Comparison of ENCODE assay signal across 24 cellular contexts in the genomic region with DNA sequence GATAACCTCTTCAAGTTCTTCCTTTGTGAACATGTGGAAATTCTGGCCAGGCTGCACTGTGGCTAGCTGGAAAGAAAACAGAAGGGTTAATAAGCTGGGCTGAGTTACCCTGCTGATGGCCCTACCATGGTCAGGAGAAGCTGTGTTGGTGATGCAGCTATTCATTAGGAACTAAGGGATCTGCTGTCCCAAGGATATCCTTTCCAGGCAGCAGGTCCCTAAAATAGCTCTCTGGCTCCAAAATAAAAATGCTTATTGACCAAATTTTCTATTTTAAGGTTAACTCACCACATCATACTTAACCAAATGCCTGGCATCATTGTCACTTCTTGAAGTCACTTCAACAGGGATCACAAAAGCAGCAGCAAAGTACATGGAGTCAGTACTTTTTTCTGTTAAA. TPM values are rescaled to one million over a fixed set of nuclear protein-coding genes. Genes with fewer than 3 reads are reported as not detected.
DNase-seq lines count a peak whose midpoint lies in the region; ATAC-seq, FAIRE-seq and TF ChIP-seq lines count a peak whose summit lies in the region.
"Had no signal": no experiment of that assay in that cellular context is flagged by ENCODE, and none has a peak within 500 bp of the region (broad histone marks: within the 10 kb centered on the region; RNA-seq: fewer than 3 reads in every experiment).

No MANE protein-coding gene starts in this region.

- POLR2A ChIA-PET in HepG2 (lab: Yijun Ruan, JAX) (no interaction called here), PC-9 (lab: Charles Lee; ENCODE audit: unreplicated experiment) (interaction anchor here (0.7 to 0.8 kb wide), 2 partner anchors 583 to 1538 kb away, joined by 3 to 7 read pairs; no protein-coding TSS in a partner anchor)

- no peaks in the 10 kb centered on the region; a peak in 1 of 5 replicates for H3K27me3 ChIP-seq in HepG2 (ENCODE audit: control insufficient read depth in 1 of 2, insufficient read depth in 2 of 2, low read length in 2 of 2)
- H3K27me3 ChIP-seq in right lobe of liver: no peaks in the 10 kb centered on the region
- no peaks in the 10 kb centered on the region for H3K27me3 ChIP-seq in psoas muscle (ENCODE audit: insufficient read depth in 3 of 3, low read length in 2 of 3)
- H3K27me3 ChIP-seq in tibial artery: no peaks in the 10 kb centered on the region
- no peaks in the 10 kb centered on the region for H3K27me3 ChIP-seq in PC-9 (ENCODE audit: insufficient read depth, low read depth)
- H3K27me3 ChIP-seq: MG63 had no signal

- peaks cover 73% of the 10 kb centered on the region for H3F3A ChIP-seq in PC-9 (ENCODE audit: insufficient read depth, low read depth)

- BruUV-seq in HepG2 (replicated peaks; lab: Mats Ljungman, UMichigan): no TSS peak
- no TSS peak for BruUV-seq in PC-9 (replicated peaks; lab: Mats Ljungman, UMichigan)

- H3K36me3 ChIP-seq in HepG2 (replicated peaks in 1 of 2; ENCODE audit: control insufficient read depth in 1 of 2, insufficient read depth in 2 of 2, low read length in 2 of 2): peaks cover 12 to 39% of the 10 kb centered on the region in 2 experiments
- H3K36me3 ChIP-seq in right lobe of liver: peaks cover 0 to 56% (median 12%) of the 10 kb centered on the region in 4 donors
- H3K36me3 ChIP-seq in psoas muscle (ENCODE audit: insufficient read depth in 1 of 2, low read depth in 1 of 2): peaks cover 0 to 67% of the 10 kb centered on the region in 2 donors
- peaks cover 0 to 45% (median 14%) of the 10 kb centered on the region in 3 donors for H3K36me3 ChIP-seq in tibial artery
- H3K36me3 ChIP-seq in PC-9 (ENCODE audit: low read depth): peaks cover 42% of the 10 kb centered on the region

- H3K4me3 ChIP-seq in HepG2 (replicated peaks in 1 of 3; ENCODE audit: insufficient read depth in 1 of 3, low read depth in 2 of 3, low read length in 3 of 3) (no peak overlapping the region), right lobe of liver (no peak overlapping the region), psoas muscle (no peak overlapping the region), tibial artery (no peak overlapping the region), PC-9 (no peak overlapping the region)
- H3K4me3 ChIP-seq: A549, GM23248, MG63 had no signal

- CTCF ChIA-PET in HepG2 (lab: Yijun Ruan, JAX; ENCODE audit: low intra/inter-chr PET ratio, low total read pairs): no interaction called here
- CTCF ChIA-PET in PC-9 (lab: Charles Lee): interaction anchor here (0.6 kb wide), 1 partner anchor 93 kb away, joined by 3 read pairs; no protein-coding TSS in a partner anchor

- H3K4me1 ChIP-seq in HepG2 (ENCODE audit: insufficient read depth, low read length): peaks cover 11% of the 10 kb centered on the region
- peaks cover 0 to 6% (median 2%) of the 10 kb centered on the region in 4 donors for H3K4me1 ChIP-seq in right lobe of liver
- peaks cover 32% of the 10 kb centered on the region for H3K4me1 ChIP-seq in psoas muscle
- peaks cover 0 to 23% (median 14%) of the 10 kb centered on the region in 4 donors for H3K4me1 ChIP-seq in tibial artery
- peaks cover 12% of the 10 kb centered on the region for H3K4me1 ChIP-seq in PC-9 (replicated peaks; ENCODE audit: insufficient read depth)

- H4K20me1 ChIP-seq in HepG2 (ENCODE audit: insufficient read depth, low read length) (no peaks in the 10 kb centered on the region), PC-9 (ENCODE audit: insufficient read depth) (peaks cover 21% of the 10 kb centered on the region)

- TF ChIP-seq CTCF in HepG2 (CRISPR knock-in tag; IDR thresholded peaks at IDR 0.05) (no peak), right lobe of liver (IDR thresholded peaks at IDR 0.05) (no peak), psoas muscle (IDR thresholded peaks at IDR 0.05) (no peak), tibial artery (IDR thresholded peaks at IDR 0.05) (no peak), PC-9 (conservative IDR thresholded peaks at IDR 0.05) (no peak)

- no peak for FAIRE-seq in HepG2 (lab: Jason Lieb, UNC)
- FAIRE-seq: A549, D721Med, GM19239 had no signal

- intact Hi-C loops in HepG2 (cut with micrococcal nuclease; ENCODE audit: unreplicated experiment) (no loop called here), right lobe of liver (cut with DNase I) (loop anchor here in 1 of 2 donors (5.0 kb wide), 1 partner anchor 140 kb away; no protein-coding TSS in a partner anchor), left ventricle myocardium superior (cut with micrococcal nuclease) (no loop called here), psoas muscle (cut with DNase I) (no loop called here), tibial artery (cut with DNase I; ENCODE audit: low total_unique reads) (no loop called here), PC-9 (cut with micrococcal nuclease; ENCODE audit: unreplicated experiment) (loop anchor here (5.0 kb wide), 1 partner anchor 130 kb away; no protein-coding TSS in a partner anchor)

- DNase-seq in HepG2 (ENCODE audit: low spot score): no peak
- DNase-seq in right lobe of liver: no peak
- DNase-seq in left ventricle myocardium superior: no peak
- no peak for DNase-seq in psoas muscle
- no peak for DNase-seq in tibial artery
- DNase-seq in activated CD8-positive, alpha-beta memory T cell treated with anti-CD3 and anti-CD28 coated beads for 24 hours: no peak
- no peak for DNase-seq in PC-9
- DNase-seq: DMS53, EL, GF-D8, GM23248, H9, HFFc6, MG63, NCI-H1417, NCI-H187, NCI-H446, NCI-H526 treated with DMSO at 0.1 percent for 48 hours, OCI-M1, SHP77 had no signal

- H3K9me3 ChIP-seq in HepG2 (ENCODE audit: low read length) (no peaks in the 10 kb centered on the region), right lobe of liver (no peaks in the 10 kb centered on the region), psoas muscle (no peaks in the 10 kb centered on the region), tibial artery (no peaks in the 10 kb centered on the region), PC-9 (ENCODE audit: insufficient read depth, low read depth) (no peaks in the 10 kb centered on the region)
- H3K9me3 ChIP-seq: A549, MG63 had no signal

- no peak overlapping the region for H2AFZ ChIP-seq in HepG2 (ENCODE audit: low read length)
- H2AFZ ChIP-seq in PC-9: no peak overlapping the region
- H2AFZ ChIP-seq: GM23248 had no signal

- H3K79me2 ChIP-seq in HepG2 (ENCODE audit: insufficient read depth, low read length) (peaks cover 3% of the 10 kb centered on the region), PC-9 (ENCODE audit: low read depth) (peaks cover 1% of the 10 kb centered on the region)

- in situ Hi-C loops in HepG2 (cut with HindIII; ENCODE audit: extremely low pct_ligation_motif_present, low pct_unique_long_range_greater_than_20kb): loop anchor here (5.0 kb wide), 1 partner anchor 140 kb away; no protein-coding TSS in a partner anchor

- no peak for TF ChIP-seq RAD21 in HepG2 (CRISPR knock-in tag; IDR thresholded peaks at IDR 0.05)

- TF ChIP-seq POLR2A in HepG2 (IDR thresholded peaks at IDR 0.05; ENCODE audit: insufficient read depth in 1 of 2, low read depth in 2 of 2, low read length in 2 of 2) (no peak), right lobe of liver (IDR thresholded peaks at IDR 0.05) (no peak)

- H3K9ac ChIP-seq in HepG2 (ENCODE audit: insufficient read depth, low read depth, low read length): no peak overlapping the region
- H3K9ac ChIP-seq: GM23248 had no signal

- no peak overlapping the region for H3K27ac ChIP-seq in HepG2 (ENCODE audit: extremely low read length, insufficient read depth, low read length)
- H3K27ac ChIP-seq in right lobe of liver: no peak overlapping the region
- H3K27ac ChIP-seq in psoas muscle: peak overlapping the region; percentile 86
- H3K27ac ChIP-seq in tibial artery: peak overlapping the region; percentile 37 to 39
- H3K27ac ChIP-seq in PC-9: no peak overlapping the region
- H3K27ac ChIP-seq: A549, GM23248 had no signal

- ATAC-seq in HepG2: no peak
- ATAC-seq in right lobe of liver: no peak
- peak; percentile 14 for ATAC-seq in left ventricle myocardium superior
- peak; percentile 74 to 82 (median 80) for ATAC-seq in psoas muscle
- ATAC-seq in GM21390 (IDR thresholded peaks at IDR 0.05; ENCODE audit: unreplicated experiment): no peak
- ATAC-seq: A549 had no signal

- H3K9me2 ChIP-seq in PC-9 (ENCODE audit: insufficient read depth): no peaks in the 10 kb centered on the region

- H3K4me2 ChIP-seq in HepG2 (ENCODE audit: low read depth, low read length) (no peak overlapping the region), PC-9 (no peak overlapping the region)
- H3K4me2 ChIP-seq: A549 had no signal

- TF ChIP-seq EP300 in HepG2 (IDR thresholded peaks at IDR 0.05; ENCODE audit: low read depth in 2 of 2, low read length in 2 of 2) (no peak), HepG2 (CRISPR knock-in tag; IDR thresholded peaks at IDR 0.05; ENCODE audit: borderline replicate concordance) (no peak)

RNA-seq across cellular contexts. Expression of gene SORT1, which starts 4.3 kb away (rescaled TPM):
- total RNA-seq in HepG2 (2016; rRNA removed; fragmentation: Illumina TruSeq; extraction: Trizol): 32.4 and 35.3 TPM in 2 replicates
- total RNA-seq in HepG2 (2016; cell fraction: cytosol; rRNA removed; fragmentation: Illumina TruSeq; extraction: Trizol; ENCODE audit: low read depth): 4.0 and 6.4 TPM in 2 replicates
- 31.2 and 35.2 TPM in 2 replicates for total RNA-seq in HepG2 (2016; cell fraction: insoluble cytoplasmic fraction; rRNA removed; fragmentation: Illumina TruSeq; extraction: Trizol)
- total RNA-seq in HepG2 (2016; cell fraction: membrane; rRNA removed; fragmentation: Illumina TruSeq; extraction: Trizol): 17.0 and 17.8 TPM in 2 replicates
- total RNA-seq in HepG2 (2016; cell fraction: nucleus; rRNA removed; fragmentation: Illumina TruSeq; extraction: Trizol): 54.6 and 67.3 TPM in 2 replicates
- polyA plus RNA-seq in HepG2 (2011; rRNA removed): 79.7 and 93.0 TPM in 2 replicates
- polyA plus RNA-seq in HepG2 (2011; cell fraction: cytosol; rRNA removed): 58.6 and 75.5 TPM in 2 replicates
- 47.3 and 51.2 TPM in 2 replicates for polyA plus RNA-seq in HepG2 (2011; cell fraction: nucleus; rRNA removed)
- polyA plus RNA-seq in HepG2 (2012): 53.6 and 75.8 TPM in 2 replicates
- polyA plus RNA-seq in HepG2 (2016; cell fraction: cytosol; fragmentation: Illumina TruSeq; extraction: Trizol; ENCODE audit: low read depth): 4.5 and 5.4 TPM in 2 replicates
- 22.3 and 23.2 TPM in 2 replicates for polyA plus RNA-seq in HepG2 (2016; cell fraction: insoluble cytoplasmic fraction; fragmentation: Illumina TruSeq; extraction: Trizol; ENCODE audit: low read depth)
- polyA plus RNA-seq in HepG2 (2016; cell fraction: membrane; fragmentation: Illumina TruSeq; extraction: Trizol; ENCODE audit: low read depth): 7.2 and 8.4 TPM in 2 replicates
- polyA plus RNA-seq in HepG2 (2016; cell fraction: nucleus; fragmentation: Illumina TruSeq; extraction: Trizol; ENCODE audit: insufficient read depth, low read depth): 51.7 and 52.8 TPM in 2 replicates
- 110 and 520 TPM in 2 replicates for polyA minus RNA-seq in HepG2 (2011; rRNA and poly(A)+ RNA removed; ENCODE audit: low replicate concordance)
- polyA minus RNA-seq in HepG2 (2011; cell fraction: cytosol; rRNA and poly(A)+ RNA removed): 104 and 121 TPM in 2 replicates
- polyA minus RNA-seq in HepG2 (2011; cell fraction: nucleus; rRNA and poly(A)+ RNA removed): 157 and 174 TPM in 2 replicates
- 10 to 100 TPM in 3 of 6 experiments, 1 to 10 TPM in 3; 3.2 to 30.3 (median 13.7) TPM for total RNA-seq in right lobe of liver
- 117 TPM for total RNA-seq in left ventricle myocardium superior
- total RNA-seq in psoas muscle: 100 to 1,000 TPM; 123 to 363 (median 207) TPM
- polyA plus RNA-seq in psoas muscle: 100 to 1,000 TPM in 1 of 3 donors, 10 to 100 TPM in 2; 15.8 to 131 (median 81.9) TPM
- total RNA-seq in PC-9 (2021): 25.7 and 27.9 TPM in 2 replicates

RNA-seq across cellular contexts. Expression of gene PSMA5, which starts 24.2 kb away (rescaled TPM):
- total RNA-seq in HepG2 (2016; rRNA removed; fragmentation: Illumina TruSeq; extraction: Trizol) (169 and 261 TPM in 2 replicates), right lobe of liver (10 to 100 TPM; 38.8 to 83.5 (median 61.1) TPM), left ventricle myocardium superior (50.8 TPM), psoas muscle (100 to 1,000 TPM in 1 of 4 donors, 10 to 100 TPM in 3; 58.1 to 123 (median 94.6) TPM), PC-9 (2021) (168 and 172 TPM in 2 replicates)
- total RNA-seq in HepG2 (2016; cell fraction: cytosol; rRNA removed; fragmentation: Illumina TruSeq; extraction: Trizol; ENCODE audit: low read depth): 27.2 TPM in 2 replicates
- 163 and 273 TPM in 2 replicates for total RNA-seq in HepG2 (2016; cell fraction: insoluble cytoplasmic fraction; rRNA removed; fragmentation: Illumina TruSeq; extraction: Trizol)
- total RNA-seq in HepG2 (2016; cell fraction: membrane; rRNA removed; fragmentation: Illumina TruSeq; extraction: Trizol): 67.3 and 70.0 TPM in 2 replicates
- 61.3 and 63.7 TPM in 2 replicates for total RNA-seq in HepG2 (2016; cell fraction: nucleus; rRNA removed; fragmentation: Illumina TruSeq; extraction: Trizol)
- polyA plus RNA-seq in HepG2 (2011; rRNA removed) (116 and 140 TPM in 2 replicates), psoas muscle (100 to 1,000 TPM in 2 of 3 donors, 10 to 100 TPM in 1; 90.6 to 213 (median 146) TPM)
- 101 and 134 TPM in 2 replicates for polyA plus RNA-seq in HepG2 (2011; cell fraction: cytosol; rRNA removed)
- polyA plus RNA-seq in HepG2 (2011; cell fraction: nucleus; rRNA removed): 32.2 and 45.1 TPM in 2 replicates
- polyA plus RNA-seq in HepG2 (2012): 119 TPM in 2 replicates
- 38.3 and 40.3 TPM in 2 replicates for polyA plus RNA-seq in HepG2 (2016; cell fraction: cytosol; fragmentation: Illumina TruSeq; extraction: Trizol; ENCODE audit: low read depth)
- 219 and 228 TPM in 2 replicates for polyA plus RNA-seq in HepG2 (2016; cell fraction: insoluble cytoplasmic fraction; fragmentation: Illumina TruSeq; extraction: Trizol; ENCODE audit: low read depth)
- polyA plus RNA-seq in HepG2 (2016; cell fraction: membrane; fragmentation: Illumina TruSeq; extraction: Trizol; ENCODE audit: low read depth): 48.3 and 52.7 TPM in 2 replicates
- 72.2 and 82.4 TPM in 2 replicates for polyA plus RNA-seq in HepG2 (2016; cell fraction: nucleus; fragmentation: Illumina TruSeq; extraction: Trizol; ENCODE audit: insufficient read depth, low read depth)
- 42.3 and 110 TPM in 2 replicates for polyA minus RNA-seq in HepG2 (2011; rRNA and poly(A)+ RNA removed; ENCODE audit: low replicate concordance)
- polyA minus RNA-seq in HepG2 (2011; cell fraction: cytosol; rRNA and poly(A)+ RNA removed): 54.0 and 56.2 TPM in 2 replicates
- polyA minus RNA-seq in HepG2 (2011; cell fraction: nucleus; rRNA and poly(A)+ RNA removed): 52.7 and 59.6 TPM in 2 replicates

Comparison
In these comparisons a context has a peak if more than half of its experiments do, and no peak if none do; other contexts are left out.
1. ATAC-seq: peak in left ventricle myocardium superior (single experiment) and psoas muscle (4 of 4); none in HepG2 (single experiment), right lobe of liver (0 of 4) and GM21390 (single experiment).
2. H3K27ac ChIP-seq: peak in psoas muscle (single experiment) and tibial artery (2 of 2); none in HepG2 (single experiment), right lobe of liver (0 of 3) and PC-9 (single experiment).